17 cellular contexts compared by ENCODE assay signal in genomic region chr2:129277611-129278010, GRCh38.
DNase-seq lines count a peak whose midpoint lies in the region; ATAC-seq and TF ChIP-seq lines count a peak whose summit lies in the region.
"Had no signal": no experiment of that assay in that cellular context is flagged by ENCODE, and none has a peak within 500 bp of the region (broad histone marks: within the 10 kb centered on the region; RNA-seq: fewer than 3 reads in every experiment).

No MANE protein-coding gene starts in this region.

- no peak overlapping the region for H2AFZ ChIP-seq in neural progenitor cell (replicated peaks)

- H3K9me3 Mint-ChIP-seq in neural progenitor cell: peaks cover 3% of the 10 kb centered on the region

- no peak overlapping the region for H3K4me3 ChIP-seq in epithelial cell of esophagus (ENCODE audit: low read length)
- no peak overlapping the region for H3K4me3 ChIP-seq in neural progenitor cell
- H3K4me3 ChIP-seq: HAP-1, SJSA1 had no signal

- H3K27me3 ChIP-seq in neural progenitor cell: no peaks in the 10 kb centered on the region
- H3K27me3 ChIP-seq: SJSA1 had no signal

- H3K4me1 ChIP-seq in neural progenitor cell: no peaks in the 10 kb centered on the region
- H3K4me1 ChIP-seq: HAP-1, SJSA1 had no signal

- H3K27me3 Mint-ChIP-seq in neural progenitor cell (ENCODE audit: insufficient read depth, low read depth): no peaks in the 10 kb centered on the region

- DNase-seq in NCI-H748 (lab: John Stamatoyannopoulos, UW; ENCODE audit: unreplicated experiment): peak; percentile 9
- DNase-seq in NCI-H748 treated with DMSO at 0.1 percent for 48 hours (lab: John Stamatoyannopoulos, UW): no peak
- peak; percentile 74 for DNase-seq in NCI-H2171 treated with DMSO at 0.1 percent for 48 hours (lab: John Stamatoyannopoulos, UW)
- DNase-seq in epithelial cell of esophagus (ENCODE audit: low read depth): peak; percentile 41
- DNase-seq in neural progenitor cell (ENCODE audit: low spot score): peak; percentile 9
- DNase-seq in stimulated activated naive CD4-positive, alpha-beta T cell (lab: John Stamatoyannopoulos, UW): no peak
- DNase-seq: EL, MV-4-11, NCI-H1436, NCI-H2029 treated with DMSO at 0.1 percent for 48 hours, NCI-H2227 treated with DMSO at 0.1 percent for 48 hours, NCI-H526 treated with DMSO at 0.1 percent for 48 hours had no signal

- no peak overlapping the region for H3K4me3 Mint-ChIP-seq in neural progenitor cell
- H3K4me3 Mint-ChIP-seq: CD14-positive monocyte had no signal

- H3K27ac ChIP-seq in neural progenitor cell: no peak overlapping the region
- H3K27ac ChIP-seq: SJSA1 had no signal

- no peaks in the 10 kb centered on the region for H4K20me1 ChIP-seq in neural progenitor cell (ENCODE audit: low read depth)

- H3F3A ChIP-seq in neural progenitor cell (ENCODE audit: low read depth): no peaks in the 10 kb centered on the region

- no peak overlapping the region for H3K9ac ChIP-seq in neural progenitor cell

- H3K79me2 ChIP-seq in neural progenitor cell (ENCODE audit: low read depth): no peaks in the 10 kb centered on the region

- ATAC-seq in HG02759 (IDR thresholded peaks at IDR 0.05; ENCODE audit: unreplicated experiment) (no peak), GM21825 (IDR thresholded peaks at IDR 0.05; ENCODE audit: unreplicated experiment) (no peak)

- H3K27ac Mint-ChIP-seq in neural progenitor cell: no peak overlapping the region
- H3K27ac Mint-ChIP-seq: CD14-positive monocyte had no signal

- H3K36me3 ChIP-seq in neural progenitor cell: no peaks in the 10 kb centered on the region
- H3K36me3 ChIP-seq: HAP-1, SJSA1 had no signal

- H3K9me3 ChIP-seq in neural progenitor cell (ENCODE audit: low read depth): no peaks in the 10 kb centered on the region
- H3K9me3 ChIP-seq: HAP-1, SJSA1 had no signal

- no peaks in the 10 kb centered on the region for H3K36me3 Mint-ChIP-seq in neural progenitor cell
- H3K36me3 Mint-ChIP-seq: CD14-positive monocyte had no signal

- no peak overlapping the region for H3K4me2 ChIP-seq in neural progenitor cell

- H3K4me1 Mint-ChIP-seq in neural progenitor cell: peaks cover 5% of the 10 kb centered on the region
- H3K4me1 Mint-ChIP-seq: CD14-positive monocyte had no signal

- no peak for TF ChIP-seq CTCF in epithelial cell of esophagus (IDR thresholded peaks at IDR 0.05; ENCODE audit: insufficient read depth, low read depth, low read length, missing control alignments)
- no peak for TF ChIP-seq CTCF in neural progenitor cell (IDR thresholded peaks at IDR 0.05)

Comparison
In these comparisons a context has a peak if more than half of its experiments do, and no peak if none do; other contexts are left out.
1. DNase-seq: peak in NCI-H748 (single experiment), NCI-H2171 treated with DMSO at 0.1 percent for 48 hours (single experiment), epithelial cell of esophagus (single experiment) and neural progenitor cell (single experiment); none in NCI-H748 treated with DMSO at 0.1 percent for 48 hours (single experiment) and stimulated activated naive CD4-positive, alpha-beta T cell (0 of 6).